19 cellular contexts compared by ENCODE assay signal in genomic region chr1:75548721-75549480, GRCh38.
"Had no signal": no experiment of that assay in that cellular context is flagged by ENCODE, and none has a peak within 500 bp of the region (broad histone marks: within the 10 kb centered on the region; RNA-seq: fewer than 3 reads in every experiment).

No MANE protein-coding gene starts in this region.

- H3K4me1 Mint-ChIP-seq: activated B cell treated with CpG ODN at 0.5 μM for 24 hours; activated CD4-positive, alpha-beta T cell treated with anti-CD3 and anti-CD28 coated beads, Interleukin-2, amount 10 ng/mL, durations not matched to agents 24 days and 14 days; activated naive CD8-positive, alpha-beta T cell treated with anti-CD3 and anti-CD28 coated beads for 36 hours; naive B cell; neural progenitor cell; T-helper 17 cell had no signal

- H3K4me3 ChIP-seq: cardiac muscle cell, esophagus muscularis mucosa, neural progenitor cell, ovary, stomach, testis, upper lobe of right lung had no signal

- H3K4me3 Mint-ChIP-seq: activated B cell treated with CpG ODN at 0.5 μM for 24 hours; activated CD4-positive, alpha-beta T cell treated with anti-CD3 and anti-CD28 coated beads, Interleukin-2, amount 10 ng/mL, durations not matched to agents 24 days and 14 days; activated naive CD8-positive, alpha-beta T cell treated with anti-CD3 and anti-CD28 coated beads for 36 hours; naive B cell; neural progenitor cell; T-helper 17 cell had no signal

- H3K36me3 Mint-ChIP-seq: activated naive CD8-positive, alpha-beta T cell treated with anti-CD3 and anti-CD28 coated beads for 36 hours; naive B cell; neural progenitor cell had no signal

- H3K27ac Mint-ChIP-seq: activated B cell treated with CpG ODN at 0.5 μM for 24 hours; activated CD4-positive, alpha-beta T cell treated with anti-CD3 and anti-CD28 coated beads, Interleukin-2, amount 10 ng/mL, durations not matched to agents 24 days and 14 days; activated naive CD8-positive, alpha-beta T cell treated with anti-CD3 and anti-CD28 coated beads for 36 hours; naive B cell; neural progenitor cell; T-helper 17 cell had no signal

- H3K9me3 ChIP-seq: esophagus muscularis mucosa, ovary, stomach, testis, upper lobe of right lung had no signal

- H3K4me1 ChIP-seq: esophagus muscularis mucosa, neural progenitor cell, stomach, testis, upper lobe of right lung had no signal

- H3K9me3 Mint-ChIP-seq: activated CD4-positive, alpha-beta T cell treated with anti-CD3 and anti-CD28 coated beads, Interleukin-2, amount 10 ng/mL, durations not matched to agents 24 days and 14 days; activated naive CD8-positive, alpha-beta T cell treated with anti-CD3 and anti-CD28 coated beads for 36 hours; neural progenitor cell had no signal

- H3K9ac ChIP-seq: neural progenitor cell had no signal

- H3K27me3 Mint-ChIP-seq: activated CD4-positive, alpha-beta T cell treated with anti-CD3 and anti-CD28 coated beads, Interleukin-2, amount 10 ng/mL, durations not matched to agents 24 days and 14 days; T-helper 17 cell had no signal

- ATAC-seq: left lobe of liver, T-helper 17 cell, upper lobe of right lung had no signal

- H3K27me3 ChIP-seq: cardiac muscle cell, esophagus muscularis mucosa, neural progenitor cell, ovary, stomach, testis, upper lobe of right lung had no signal

- DNase-seq: activated B cell treated with CpG ODN at 0.5 μM for 24 hours; activated CD4-positive, alpha-beta T cell treated with anti-CD3 and anti-CD28 coated beads, Interleukin-2, amount 10 ng/mL, durations not matched to agents 24 days and 14 days; activated gamma-delta T cell treated with Interleukin-2 at 50 U/mL for 16 hours; activated naive CD8-positive, alpha-beta T cell treated with anti-CD3 and anti-CD28 coated beads for 36 hours; anterior cingulate cortex; foreskin melanocyte; naive B cell; ovary; retina; stimulated activated CD4-positive, alpha-beta T cell treated with anti-CD3 and anti-CD28 coated beads, Interleukin-12 subunit alpha, Interleukin-12 subunit beta, amount 100 ng/mL, for 4 hours; stimulated activated CD4-positive, alpha-beta T cell treated with anti-CD3 and anti-CD28 coated beads, Interleukin-2, amount 100 ng/mL, for 24 hours; stomach; T-helper 17 cell; testis; upper lobe of right lung had no signal

- H3K36me3 ChIP-seq: cardiac muscle cell, esophagus muscularis mucosa, neural progenitor cell, ovary, stomach, upper lobe of right lung had no signal
